Comparison of ENCODE assay signal across 1 cellular context in the genomic region with DNA sequence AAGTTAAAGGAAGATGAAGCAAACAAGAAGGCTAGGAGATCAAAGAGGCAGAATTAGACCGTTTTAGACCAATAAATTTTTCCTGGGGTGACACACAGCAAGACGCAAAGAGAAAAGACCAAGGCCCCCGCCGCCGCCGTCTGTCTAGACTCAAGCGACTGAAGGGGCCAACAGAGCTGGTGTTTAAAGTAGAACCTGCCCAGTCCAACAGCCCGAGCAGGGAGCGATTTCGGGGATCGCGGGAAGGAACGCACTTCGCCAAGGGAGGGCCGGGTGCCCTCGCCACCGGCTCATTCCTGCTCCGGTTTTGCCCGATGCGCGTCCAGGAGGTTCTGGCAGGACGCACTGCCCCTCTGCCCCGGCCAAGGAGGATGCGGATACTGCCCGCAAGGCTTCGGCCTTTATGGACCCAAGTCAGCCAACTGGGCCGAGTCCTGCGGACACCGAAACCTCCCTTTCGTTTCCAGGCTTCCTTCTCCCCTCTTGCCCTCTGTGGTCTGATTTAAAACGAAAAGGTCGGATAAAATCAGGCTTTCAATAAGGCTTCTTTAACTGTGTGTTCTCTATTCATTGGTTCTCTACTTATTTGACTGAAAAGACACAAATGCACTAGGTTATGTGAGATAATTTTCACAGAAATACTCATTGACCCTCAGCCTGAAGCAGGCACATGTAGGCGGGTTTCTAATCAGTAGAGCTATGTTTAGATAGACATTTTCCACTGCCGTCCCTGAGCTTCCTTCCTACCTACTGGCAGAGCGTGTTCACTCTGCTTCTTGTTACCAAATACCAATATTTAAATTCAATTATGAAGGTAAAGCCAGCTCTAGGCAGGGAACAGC.
TF ChIP-seq lines count a peak whose summit lies in the region.

No MANE protein-coding gene starts in this region.

TF ChIP-seq in endothelial cell of umbilical vein, 7 proteins besides CTCF, POLR2A, EP300 and RAD21:
- TF ChIP-seq, protein P1, sequence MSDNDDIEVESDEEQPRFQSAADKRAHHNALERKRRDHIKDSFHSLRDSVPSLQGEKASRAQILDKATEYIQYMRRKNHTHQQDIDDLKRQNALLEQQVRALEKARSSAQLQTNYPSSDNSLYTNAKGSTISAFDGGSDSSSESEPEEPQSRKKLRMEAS (IDR thresholded peaks at IDR 0.05; ENCODE audit: insufficient read depth, insufficient read length) = no peak
- TF ChIP-seq JUN (IDR thresholded peaks at IDR 0.05; ENCODE audit: borderline replicate concordance, insufficient read depth, insufficient read length, low read depth) (no peak), FOS (IDR thresholded peaks at IDR 0.05; ENCODE audit: borderline replicate concordance, insufficient read depth, low read length) (no peak), POLR2AphosphoS5 (IDR thresholded peaks at IDR 0.05; ENCODE audit: insufficient read depth, low read depth, low read length) (no peak), GATA2 (IDR thresholded peaks at IDR 0.05; ENCODE audit: insufficient read depth, insufficient read length, low read depth, low read length) (no peak), EZH2 (IDR thresholded peaks at IDR 0.05; ENCODE audit: borderline replicate concordance, low read depth, low read length, severe bottlenecking) (no peak), MYC (IDR thresholded peaks at IDR 0.05; ENCODE audit: low read depth, low read length) (no peak)
TF ChIP-seq in endothelial cell of umbilical vein: peak in this region for 0.
